ENCODE assay signal across 1 cellular context in genomic region chr10:70780772-70781171, GRCh38.
TF ChIP-seq lines count a peak whose summit lies in the region.

No MANE protein-coding gene starts in this region.

TF ChIP-seq in K562, 482 proteins besides CTCF, POLR2A, EP300 and RAD21 (continued from another document):
- no peak for TF ChIP-seq ZNF609 (CRISPR knock-in tag; IDR thresholded peaks at IDR 0.05; ENCODE audit: borderline replicate concordance)
- no peak for TF ChIP-seq CCAR2 (IDR thresholded peaks at IDR 0.05; ENCODE audit: low read depth, low read length)
- TF ChIP-seq ZSCAN32 (CRISPR knock-in tag; IDR thresholded peaks at IDR 0.05) = no peak
- TF ChIP-seq DPF2 (IDR thresholded peaks at IDR 0.05) = no peak
- no peak for TF ChIP-seq MYNN (IDR thresholded peaks at IDR 0.05)
- TF ChIP-seq MYNN (CRISPR knock-in tag; IDR thresholded peaks at IDR 0.05) = no peak
- no peak for TF ChIP-seq CREM (IDR thresholded peaks at IDR 0.05; ENCODE audit: low read depth)
- TF ChIP-seq POLR3A (IDR thresholded peaks at IDR 0.05; ENCODE audit: borderline replicate concordance, extremely low read depth, insufficient read depth, insufficient read length) = no peak
